ENCODE assay signal across 8 cellular contexts in the genomic region with DNA sequence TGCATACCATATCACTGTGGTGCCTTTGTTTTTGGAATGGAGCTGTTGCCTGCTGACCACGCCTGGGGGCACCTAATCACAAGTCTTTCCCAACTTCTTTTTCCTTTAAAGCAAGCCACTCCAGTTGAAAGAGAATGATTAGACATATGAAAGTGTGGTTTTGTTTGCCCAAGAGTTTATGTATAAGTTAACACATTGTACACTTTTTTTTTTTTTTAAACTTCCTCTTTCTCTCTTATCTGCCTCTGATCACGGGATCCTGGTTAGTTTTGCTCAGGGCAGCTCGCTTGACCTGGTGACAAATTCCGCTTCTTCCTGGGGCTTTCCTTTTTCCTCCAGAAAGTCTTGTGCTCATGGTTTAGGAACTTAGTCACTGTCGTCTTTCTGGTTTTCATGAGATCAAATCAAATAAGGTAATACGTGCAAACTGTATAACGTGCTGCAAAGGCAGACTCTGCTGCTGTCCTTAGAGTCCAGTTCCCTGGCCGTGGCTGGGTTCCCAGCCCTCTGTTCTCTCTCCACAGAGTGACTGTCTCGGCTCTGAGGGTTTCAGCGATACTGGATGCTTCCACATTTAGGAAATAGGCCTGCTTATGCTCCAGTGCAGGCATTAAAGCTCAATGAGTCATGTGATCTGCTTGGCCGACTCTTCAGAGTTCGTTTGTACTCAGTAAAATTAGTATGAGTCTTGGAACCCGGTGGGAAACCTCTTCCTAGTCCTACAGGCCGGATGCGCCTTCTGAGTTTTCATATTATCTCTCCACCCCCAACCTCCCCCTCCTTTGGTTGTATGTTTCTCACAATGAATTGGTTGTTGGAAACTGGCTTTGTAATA. TPM values are rescaled to one million over a fixed set of nuclear protein-coding genes. Genes with fewer than 3 reads are reported as not detected.
DNase-seq lines count a peak whose midpoint lies in the region; TF ChIP-seq lines count a peak whose summit lies in the region.

No MANE protein-coding gene starts in this region.

- H3K27me3 ChIP-seq in GM23248 (replicated peaks; ENCODE audit: insufficient read depth), result no peaks in the 10 kb centered on the region

- peaks cover 2% of the 10 kb centered on the region for H3K36me3 Mint-ChIP-seq in nephron (ENCODE audit: low read depth)

- peaks cover 33% of the 10 kb centered on the region for H3K4me1 ChIP-seq in GM23248 (ENCODE audit: insufficient read depth)

- 35 to 39% methylated on average over 15 of the region's 15 CpGs for WGBS in GM23248 (ENCODE audit: low coverage in 1 of 2, low lambda C conversion rate in 2 of 2, missing lambda C conversion rate in 2 of 2), 2 experiments

- H3K9ac ChIP-seq in GM23248, result peak overlapping the region; percentile 67

- DNase-seq in GM10248 (ENCODE audit: extremely low spot score) (peak; percentile 49), GM23248 (peak; percentile 86), LNCaP clone FGC (ENCODE audit: low read depth) (peak; percentile 85), fibroblast of mammary gland (ENCODE audit: low read depth) (peak; percentile 89), GOT3 (lab: John Stamatoyannopoulos, UW) (no peak), NCI-H1694 treated with DMSO at 0.1 percent for 48 hours (lab: John Stamatoyannopoulos, UW) (no peak)
- peak; percentile 64 for DNase-seq in activated CD8-positive, alpha-beta memory T cell treated with anti-CD3 and anti-CD28 coated beads, Interleukin-2, amount 50 U/mL, for 48 hours

- CTCF ChIA-PET in GM10248 (lab: Yijun Ruan, JAX), result interaction anchor here (1.0 to 1.5 kb wide), 3 partner anchors 9 to 40 kb away, joined by 3 to 5 read pairs (median 4); no protein-coding TSS in a partner anchor

- H3K27me3 Mint-ChIP-seq in nephron (ENCODE audit: low read depth), result no peaks in the 10 kb centered on the region

- in situ Hi-C loops in GM23248 (cut with MboI), result no loop called here

- H3K36me3 ChIP-seq in GM23248 (ENCODE audit: low read depth), result no peaks in the 10 kb centered on the region

- H3K4me2 ChIP-seq in GM23248 (ENCODE audit: unreplicated experiment), result peak overlapping the region; percentile 85

- H3F3A ChIP-seq in GM23248 (ENCODE audit: insufficient read depth), result peaks cover 34% of the 10 kb centered on the region

- H3K27ac ChIP-seq in GM23248, result peak overlapping the region; percentile 84

- peak overlapping the region; percentile 96 to 98 (median 97) for H3K27ac Mint-ChIP-seq in nephron

- no peaks in the 10 kb centered on the region for H3K9me2 ChIP-seq in GM23248 (ENCODE audit: insufficient read depth)

- peaks cover 54% of the 10 kb centered on the region for H3K79me2 ChIP-seq in GM23248 (ENCODE audit: insufficient read depth)

- H3K9me3 Mint-ChIP-seq in nephron, result no peaks in the 10 kb centered on the region

- H3K4me3 ChIP-seq in GM23248, result peak overlapping the region; percentile 64
- H3K4me3 ChIP-seq in LNCaP clone FGC (ENCODE audit: low read depth, low read length), result peak overlapping the region; percentile 50
- peak overlapping the region; percentile 25 for H3K4me3 ChIP-seq in fibroblast of mammary gland (ENCODE audit: control insufficient read depth, low read depth, low read length)

- H4K20me1 ChIP-seq in GM23248 (ENCODE audit: insufficient read depth), result no peaks in the 10 kb centered on the region

- H3K9me3 ChIP-seq in GM23248 (ENCODE audit: low read depth), result no peaks in the 10 kb centered on the region

- H3K4me3 Mint-ChIP-seq in nephron, result peak overlapping the region; percentile 38 to 71 (median 44)

- POLR2A ChIA-PET in GM10248 (lab: Yijun Ruan, JAX), result interaction anchor here (0.8 to 1.4 kb wide), 3 partner anchors 9 to 40 kb away, joined by 3 to 5 read pairs (median 5); no protein-coding TSS in a partner anchor

- peak overlapping the region; percentile 76 for H2AFZ ChIP-seq in GM23248

- peaks cover 26% of the 10 kb centered on the region for H3K4me1 Mint-ChIP-seq in nephron

- TF ChIP-seq CTCF in GM10248 (IDR thresholded peaks at IDR 0.05; ENCODE audit: control extremely low read depth, extremely low read depth, low read depth, missing control alignments) (peak; percentile 6), LNCaP clone FGC (IDR thresholded peaks at IDR 0.05; ENCODE audit: control insufficient read depth, extremely low read depth, insufficient read depth) (0 out of 2 replicates have a peak, but pooled peaks have one; percentile 0), fibroblast of mammary gland (conservative IDR thresholded peaks at IDR 0.05; ENCODE audit: control insufficient read depth, insufficient read depth, low read depth, low read length) (no peak), nephron (IDR thresholded peaks at IDR 0.05; ENCODE audit: unreplicated experiment in 3 of 3) (no peak)

RNA-seq across cellular contexts. Expression of a gene that starts 15.2 kb away (rescaled TPM):
- total RNA-seq in GM23248 (2014; rRNA removed; shearing (Covaris generic)), result 4.9 and 12.0 TPM in 2 replicates
- 1.5 and 1.9 TPM in 2 replicates for polyA plus RNA-seq in GM23248 (2016; fragmentation: Nextera tagmentation; extraction: Ambion mirVana)

Comparison
In these comparisons a context has a peak if more than half of its experiments do, and no peak if none do; other contexts are left out.
1. DNase-seq: peak in GM10248 (single experiment), GM23248 (single experiment), LNCaP clone FGC (single experiment), activated CD8-positive, alpha-beta memory T cell treated with anti-CD3 and anti-CD28 coated beads, Interleukin-2, amount 50 U/mL, for 48 hours (single experiment) and fibroblast of mammary gland (single experiment); none in GOT3 (single experiment) and NCI-H1694 treated with DMSO at 0.1 percent for 48 hours (single experiment).
2. CTCF ChIP-seq: peak in GM10248 (single experiment) and LNCaP clone FGC (single experiment); none in fibroblast of mammary gland (single experiment) and nephron (0 of 3).
3. Peak in every context shown above with its lines, with median percentiles within 50 percentile points of each other: H3K4me3 ChIP-seq.